Comparison of ENCODE assay signal across 10 cellular contexts in genomic region chr5:963310-963672, GRCh38. TPM values are rescaled to one million over a fixed set of nuclear protein-coding genes. Genes with fewer than 3 reads are reported as not detected.
DNase-seq lines count a peak whose midpoint lies in the region; ATAC-seq and TF ChIP-seq lines count a peak whose summit lies in the region.
"Had no signal": no experiment of that assay in that cellular context is flagged by ENCODE, and none has a peak within 500 bp of the region (broad histone marks: within the 10 kb centered on the region; RNA-seq: fewer than 3 reads in every experiment).

No MANE protein-coding gene starts in this region.

- no peak overlapping the region for H3K4me3 ChIP-seq in naive thymus-derived CD4-positive, alpha-beta T cell (ENCODE audit: low read length)
- no peak overlapping the region for H3K4me3 ChIP-seq in PC-9

- H3K27me3 ChIP-seq in naive thymus-derived CD4-positive, alpha-beta T cell (ENCODE audit: control insufficient read depth in 2 of 2, insufficient read depth in 2 of 2, low read length in 2 of 2): peaks cover 0 to 6% of the 10 kb centered on the region in 2 donors
- peaks cover 97% of the 10 kb centered on the region for H3K27me3 ChIP-seq in PC-9 (ENCODE audit: insufficient read depth, low read depth)

- H3K27ac Mint-ChIP-seq in activated B cell treated with CpG ODN at 0.5 μM for 24 hours: no peak overlapping the region
- peak overlapping the region in 7 of 9 donors; percentile 69 to 98 (median 85) for H3K27ac Mint-ChIP-seq in naive thymus-derived CD4-positive, alpha-beta T cell

- no TSS peak for BruUV-seq in PC-9 (replicated peaks; lab: Mats Ljungman, UMichigan)

- H3K4me1 ChIP-seq in naive thymus-derived CD4-positive, alpha-beta T cell (ENCODE audit: control insufficient read depth in 2 of 2, insufficient read depth in 2 of 2, low read length in 2 of 2): peaks cover 5 to 19% of the 10 kb centered on the region in 2 donors
- H3K4me1 ChIP-seq in PC-9 (replicated peaks; ENCODE audit: insufficient read depth): no peaks in the 10 kb centered on the region
- H3K4me1 ChIP-seq: parathyroid adenoma had no signal

- no peak for TF ChIP-seq CTCF in activated B cell treated with CpG ODN at 0.5 μM for 24 hours (IDR thresholded peaks at IDR 0.05)
- TF ChIP-seq CTCF in PC-9 (conservative IDR thresholded peaks at IDR 0.05): no peak

- intact Hi-C loops in activated B cell treated with CpG ODN at 0.5 μM for 24 hours (cut with micrococcal nuclease) (no loop called here), PC-9 (cut with micrococcal nuclease; ENCODE audit: unreplicated experiment) (no loop called here)
- intact Hi-C loops in naive thymus-derived CD4-positive, alpha-beta T cell (cut with micrococcal nuclease): loop anchor here (5.0 kb wide), 1 partner anchor 44 kb away; the partner anchor contains the start of gene NKD2 (in 2 of the 2)

- no peaks in the 10 kb centered on the region for H3F3A ChIP-seq in PC-9 (ENCODE audit: insufficient read depth, low read depth)

- no peaks in the 10 kb centered on the region for H3K9me2 ChIP-seq in PC-9 (ENCODE audit: insufficient read depth)

- no peak overlapping the region for H3K4me3 Mint-ChIP-seq in activated B cell treated with CpG ODN at 0.5 μM for 24 hours
- H3K4me3 Mint-ChIP-seq in naive thymus-derived CD4-positive, alpha-beta T cell: peak overlapping the region in 8 of 10 donors; percentile 78 to 97 (median 84)

- H3K36me3 Mint-ChIP-seq in activated B cell treated with CpG ODN at 0.5 μM for 24 hours (ENCODE audit: low read depth): no peaks in the 10 kb centered on the region
- H3K36me3 Mint-ChIP-seq in naive thymus-derived CD4-positive, alpha-beta T cell: peaks cover 0 to 5% (median 0%) of the 10 kb centered on the region in 5 donors

- no peaks in the 10 kb centered on the region for H3K36me3 ChIP-seq in naive thymus-derived CD4-positive, alpha-beta T cell (ENCODE audit: control insufficient read depth in 2 of 3, insufficient read depth in 3 of 3, low read length in 3 of 3)
- no peaks in the 10 kb centered on the region for H3K36me3 ChIP-seq in PC-9 (ENCODE audit: low read depth)

- H2AFZ ChIP-seq in PC-9: no peak overlapping the region
- H2AFZ ChIP-seq: parathyroid adenoma had no signal

- POLR2A ChIA-PET in activated B cell treated with CpG ODN at 0.5 μM for 24 hours (lab: Charles Lee) (no interaction called here), PC-9 (lab: Charles Lee; ENCODE audit: unreplicated experiment) (no interaction called here)
- POLR2A ChIA-PET in naive thymus-derived CD4-positive, alpha-beta T cell (lab: Charles Lee): no interaction called here

- H4K20me1 ChIP-seq in PC-9 (ENCODE audit: insufficient read depth): 0 out of 2 replicates have a peak, but pooled peaks cover 7% of the 10 kb centered on the region

- no peaks in the 10 kb centered on the region for H3K79me2 ChIP-seq in PC-9 (ENCODE audit: low read depth)
- H3K79me2 ChIP-seq: parathyroid adenoma had no signal

- no peak for DNase-seq in activated B cell treated with CpG ODN at 0.5 μM for 24 hours
- no peak for DNase-seq in naive thymus-derived CD4-positive, alpha-beta T cell
- DNase-seq in C1 segment of cervical spinal cord (lab: John Stamatoyannopoulos, UW): no peak
- no peak for DNase-seq in PC-9
- DNase-seq: trophoblast cell had no signal

- no peak overlapping the region for H3K27ac ChIP-seq in naive thymus-derived CD4-positive, alpha-beta T cell (ENCODE audit: low read depth, low read length)
- H3K27ac ChIP-seq in PC-9: no peak overlapping the region
- H3K27ac ChIP-seq: parathyroid adenoma had no signal

- ATAC-seq in GM18498 (IDR thresholded peaks at IDR 0.05; ENCODE audit: unreplicated experiment) (peak; percentile 47), HG02759 (IDR thresholded peaks at IDR 0.05; ENCODE audit: unreplicated experiment) (peak; percentile 38), activated B cell treated with CpG ODN at 0.5 μM for 24 hours (ENCODE audit: low read depth) (peak; percentile 25), GM21447 (IDR thresholded peaks at IDR 0.05; ENCODE audit: unreplicated experiment) (no peak)
- ATAC-seq in naive thymus-derived CD4-positive, alpha-beta T cell: no peak

- H3K9me3 Mint-ChIP-seq in activated B cell treated with CpG ODN at 0.5 μM for 24 hours: no peaks in the 10 kb centered on the region
- H3K9me3 Mint-ChIP-seq in naive thymus-derived CD4-positive, alpha-beta T cell: no peaks in the 10 kb centered on the region

- peaks cover 9% of the 10 kb centered on the region for H3K4me1 Mint-ChIP-seq in activated B cell treated with CpG ODN at 0.5 μM for 24 hours
- peaks cover 15 to 52% (median 20%) of the 10 kb centered on the region in 7 donors for H3K4me1 Mint-ChIP-seq in naive thymus-derived CD4-positive, alpha-beta T cell

- H3K4me2 ChIP-seq in PC-9: no peak overlapping the region

- no peaks in the 10 kb centered on the region for H3K9me3 ChIP-seq in naive thymus-derived CD4-positive, alpha-beta T cell (ENCODE audit: control insufficient read depth in 2 of 3, low read length in 3 of 3)
- H3K9me3 ChIP-seq in PC-9 (ENCODE audit: insufficient read depth, low read depth): no peaks in the 10 kb centered on the region

- CTCF ChIA-PET in activated B cell treated with CpG ODN at 0.5 μM for 24 hours (lab: Charles Lee): no interaction called here
- CTCF ChIA-PET in naive thymus-derived CD4-positive, alpha-beta T cell (lab: Charles Lee): no interaction called here
- CTCF ChIA-PET in PC-9 (lab: Charles Lee): no interaction called here

- H3K27me3 Mint-ChIP-seq in activated B cell treated with CpG ODN at 0.5 μM for 24 hours: peaks cover 43% of the 10 kb centered on the region
- peaks cover 21 to 32% (median 30%) of the 10 kb centered on the region in 5 donors for H3K27me3 Mint-ChIP-seq in naive thymus-derived CD4-positive, alpha-beta T cell

RNA-seq across cellular contexts. Expression of gene NKD2, which starts 45.3 kb away (rescaled TPM):
- total RNA-seq in activated B cell treated with CpG ODN at 0.5 μM for 24 hours (0.16 and 1.1 TPM in 2 replicates), PC-9 (2021) (0.57 and 2.6 TPM in 2 replicates)
- 1 to 10 TPM in 1 of 5 experiments, not detected in 4; 4.8 TPM for total RNA-seq in naive thymus-derived CD4-positive, alpha-beta T cell
- polyA plus RNA-seq in naive thymus-derived CD4-positive, alpha-beta T cell: not detected
- polyA plus RNA-seq: keratinocyte had no signal

Comparison
In these comparisons a context has a peak if more than half of its experiments do, and no peak if none do; other contexts are left out.
1. ATAC-seq: peak in GM18498 (single experiment), HG02759 (single experiment) and activated B cell treated with CpG ODN at 0.5 μM for 24 hours (single experiment); none in naive thymus-derived CD4-positive, alpha-beta T cell (single experiment) and GM21447 (single experiment).
2. intact Hi-C loops: an anchor here in naive thymus-derived CD4-positive, alpha-beta T cell (5.0 kb wide); none called in activated B cell treated with CpG ODN at 0.5 μM for 24 hours and PC-9.